1 cellular context compared by ENCODE assay signal in the genomic region with DNA sequence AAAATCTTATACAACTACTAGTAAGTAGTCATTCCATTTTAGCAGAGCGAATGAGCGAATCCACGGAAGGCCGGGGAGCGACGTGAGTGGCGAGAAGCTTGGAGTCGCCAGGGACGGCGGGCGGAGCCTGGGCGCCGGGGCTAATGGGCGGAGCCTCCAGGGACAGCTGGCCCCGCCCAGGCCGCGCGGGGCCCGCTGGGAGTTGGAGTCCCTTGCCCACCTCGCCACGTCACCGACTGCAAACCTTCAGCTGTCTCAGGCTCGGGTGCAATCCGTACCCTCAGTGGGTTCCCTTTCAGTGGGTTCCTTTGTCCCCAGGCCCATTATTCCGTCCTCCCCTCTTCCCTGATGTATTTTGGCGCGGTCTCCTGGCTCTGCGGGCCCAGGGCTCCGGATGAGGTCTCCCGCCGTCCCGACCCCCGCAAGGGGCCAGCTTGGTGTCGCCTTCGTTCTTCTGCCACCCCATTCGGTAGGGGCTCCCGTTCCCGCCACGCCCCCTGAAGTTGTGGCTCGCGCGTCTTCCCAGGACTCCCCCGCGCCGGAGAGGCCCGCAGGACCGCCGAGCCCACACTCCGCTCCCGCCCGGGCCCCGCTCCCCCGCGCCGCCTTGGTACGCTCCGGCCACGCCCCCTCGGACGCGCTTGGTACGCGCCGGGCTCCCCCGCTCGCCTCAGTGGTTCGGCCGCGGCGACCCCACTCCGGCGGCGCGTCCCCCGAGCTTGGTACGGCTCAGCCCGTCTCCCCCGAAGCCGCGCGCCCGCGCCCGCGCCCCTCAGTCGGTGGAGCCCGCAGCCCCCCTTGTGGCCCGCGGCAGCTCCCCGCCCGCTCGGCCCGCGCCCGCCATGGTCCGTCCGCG.
TF ChIP-seq lines count a peak whose summit lies in the region.

A gene (plus strand): TSS at position 673 of the 856 bp plus-strand sequence.

TF ChIP-seq in HEK293, 187 proteins besides CTCF, POLR2A, EP300 and RAD21 (continued from another document and continues in another):
- TF ChIP-seq KLF9 (tag by site-specific recombination; IDR thresholded peaks at IDR 0.05; ENCODE audit: low read depth), result peak; percentile 97
- no peak for TF ChIP-seq ZNF416 (tag by site-specific recombination; IDR thresholded peaks at IDR 0.05)
- TF ChIP-seq, protein P1, sequence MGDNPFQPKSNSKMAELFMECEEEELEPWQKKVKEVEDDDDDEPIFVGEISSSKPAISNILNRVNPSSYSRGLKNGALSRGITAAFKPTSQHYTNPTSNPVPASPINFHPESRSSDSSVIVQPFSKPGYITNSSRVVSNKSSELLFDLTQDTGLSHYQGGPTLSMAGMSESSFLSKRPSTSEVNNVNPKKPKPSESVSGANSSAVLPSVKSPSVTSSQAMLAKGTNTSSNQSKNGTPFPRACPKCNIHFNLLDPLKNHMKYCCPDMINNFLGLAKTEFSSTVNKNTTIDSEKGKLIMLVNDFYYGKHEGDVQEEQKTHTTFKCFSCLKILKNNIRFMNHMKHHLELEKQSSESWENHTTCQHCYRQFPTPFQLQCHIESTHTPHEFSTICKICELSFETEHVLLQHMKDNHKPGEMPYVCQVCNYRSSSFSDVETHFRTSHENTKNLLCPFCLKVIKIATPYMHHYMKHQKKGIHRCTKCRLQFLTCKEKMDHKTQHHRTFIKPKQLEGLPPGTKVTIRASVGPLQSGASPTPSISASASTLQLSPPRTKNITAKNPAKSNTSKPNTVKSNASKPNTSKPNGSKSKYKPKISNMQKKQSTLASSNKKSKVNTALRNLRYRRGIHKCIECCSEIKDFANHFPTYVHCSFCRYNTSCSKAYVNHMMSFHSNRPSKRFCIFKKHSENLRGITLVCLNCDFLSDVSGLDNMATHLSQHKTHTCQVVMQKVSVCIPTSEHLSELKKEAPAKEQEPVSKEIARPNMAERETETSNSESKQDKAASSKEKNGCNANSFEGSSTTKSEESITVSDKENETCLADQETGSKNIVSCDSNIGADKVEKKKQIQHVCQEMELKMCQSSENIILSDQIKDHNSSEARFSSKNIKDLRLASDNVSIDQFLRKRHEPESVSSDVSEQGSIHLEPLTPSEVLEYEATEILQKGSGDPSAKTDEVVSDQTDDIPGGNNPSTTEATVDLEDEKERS (tag by site-specific recombination; IDR thresholded peaks at IDR 0.05), result no peak
- TF ChIP-seq ZNF830 (tag by site-specific recombination; IDR thresholded peaks at IDR 0.05; ENCODE audit: low read depth), result no peak
- no peak for TF ChIP-seq ZNF133 (tag by site-specific recombination; IDR thresholded peaks at IDR 0.05)
- TF ChIP-seq BCL11B (tag by site-specific recombination; IDR thresholded peaks at IDR 0.05; ENCODE audit: low read depth), result peak; percentile 67; the same call in 1 of the 2 replicates
- peak; percentile 86 for TF ChIP-seq ZNF2 (tag by site-specific recombination; IDR thresholded peaks at IDR 0.05)
- TF ChIP-seq, protein P2, sequence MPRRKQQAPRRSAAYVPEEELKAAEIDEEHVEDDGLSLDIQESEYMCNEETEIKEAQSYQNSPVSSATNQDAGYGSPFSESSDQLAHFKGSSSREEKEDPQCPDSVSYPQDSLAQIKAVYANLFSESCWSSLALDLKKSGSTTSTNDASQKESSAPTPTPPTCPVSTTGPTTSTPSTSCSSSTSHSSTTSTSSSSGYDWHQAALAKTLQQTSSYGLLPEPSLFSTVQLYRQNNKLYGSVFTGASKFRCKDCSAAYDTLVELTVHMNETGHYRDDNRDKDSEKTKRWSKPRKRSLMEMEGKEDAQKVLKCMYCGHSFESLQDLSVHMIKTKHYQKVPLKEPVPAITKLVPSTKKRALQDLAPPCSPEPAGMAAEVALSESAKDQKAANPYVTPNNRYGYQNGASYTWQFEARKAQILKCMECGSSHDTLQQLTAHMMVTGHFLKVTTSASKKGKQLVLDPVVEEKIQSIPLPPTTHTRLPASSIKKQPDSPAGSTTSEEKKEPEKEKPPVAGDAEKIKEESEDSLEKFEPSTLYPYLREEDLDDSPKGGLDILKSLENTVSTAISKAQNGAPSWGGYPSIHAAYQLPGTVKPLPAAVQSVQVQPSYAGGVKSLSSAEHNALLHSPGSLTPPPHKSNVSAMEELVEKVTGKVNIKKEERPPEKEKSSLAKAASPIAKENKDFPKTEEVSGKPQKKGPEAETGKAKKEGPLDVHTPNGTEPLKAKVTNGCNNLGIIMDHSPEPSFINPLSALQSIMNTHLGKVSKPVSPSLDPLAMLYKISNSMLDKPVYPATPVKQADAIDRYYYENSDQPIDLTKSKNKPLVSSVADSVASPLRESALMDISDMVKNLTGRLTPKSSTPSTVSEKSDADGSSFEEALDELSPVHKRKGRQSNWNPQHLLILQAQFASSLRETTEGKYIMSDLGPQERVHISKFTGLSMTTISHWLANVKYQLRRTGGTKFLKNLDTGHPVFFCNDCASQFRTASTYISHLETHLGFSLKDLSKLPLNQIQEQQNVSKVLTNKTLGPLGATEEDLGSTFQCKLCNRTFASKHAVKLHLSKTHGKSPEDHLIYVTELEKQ (tag by site-specific recombination; IDR thresholded peaks at IDR 0.05; ENCODE audit: borderline replicate concordance), result 0 out of 2 replicates have a peak, but pooled peaks have one; percentile 8
- no peak for TF ChIP-seq ZNF791 (tag by site-specific recombination; IDR thresholded peaks at IDR 0.05)
- TF ChIP-seq, protein P3, sequence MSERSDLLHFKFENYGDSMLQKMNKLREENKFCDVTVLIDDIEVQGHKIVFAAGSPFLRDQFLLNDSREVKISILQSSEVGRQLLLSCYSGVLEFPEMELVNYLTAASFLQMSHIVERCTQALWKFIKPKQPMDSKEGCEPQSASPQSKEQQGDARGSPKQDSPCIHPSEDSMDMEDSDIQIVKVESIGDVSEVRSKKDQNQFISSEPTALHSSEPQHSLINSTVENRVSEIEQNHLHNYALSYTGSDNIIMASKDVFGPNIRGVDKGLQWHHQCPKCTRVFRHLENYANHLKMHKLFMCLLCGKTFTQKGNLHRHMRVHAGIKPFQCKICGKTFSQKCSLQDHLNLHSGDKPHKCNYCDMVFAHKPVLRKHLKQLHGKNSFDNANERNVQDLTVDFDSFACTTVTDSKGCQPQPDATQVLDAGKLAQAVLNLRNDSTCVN (tag by site-specific recombination; optimal IDR thresholded peaks at IDR 0.05), result peak; percentile 81
- TF ChIP-seq ZNF768 (tag by site-specific recombination; IDR thresholded peaks at IDR 0.05), result no peak; the same call in 1 of the 2 replicates
- peak; percentile 60; the same call in 1 of the 2 replicates for TF ChIP-seq ZNF610 (tag by site-specific recombination; IDR thresholded peaks at IDR 0.05; ENCODE audit: borderline replicate concordance)
- TF ChIP-seq ZNF174 (tag by site-specific recombination; IDR thresholded peaks at IDR 0.05), result no peak
- no peak for TF ChIP-seq ZNF658 (tag by site-specific recombination; IDR thresholded peaks at IDR 0.05)
- TF ChIP-seq ZNF394 (tag by site-specific recombination; IDR thresholded peaks at IDR 0.05; ENCODE audit: borderline replicate concordance), result peak; percentile 40; the same call in 1 of the 2 replicates
- TF ChIP-seq, protein P4, sequence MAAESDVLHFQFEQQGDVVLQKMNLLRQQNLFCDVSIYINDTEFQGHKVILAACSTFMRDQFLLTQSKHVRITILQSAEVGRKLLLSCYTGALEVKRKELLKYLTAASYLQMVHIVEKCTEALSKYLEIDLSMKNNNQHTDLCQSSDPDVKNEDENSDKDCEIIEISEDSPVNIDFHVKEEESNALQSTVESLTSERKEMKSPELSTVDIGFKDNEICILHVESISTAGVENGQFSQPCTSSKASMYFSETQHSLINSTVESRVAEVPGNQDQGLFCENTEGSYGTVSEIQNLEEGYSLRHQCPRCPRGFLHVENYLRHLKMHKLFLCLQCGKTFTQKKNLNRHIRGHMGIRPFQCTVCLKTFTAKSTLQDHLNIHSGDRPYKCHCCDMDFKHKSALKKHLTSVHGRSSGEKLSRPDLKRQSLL (tag by site-specific recombination; IDR thresholded peaks at IDR 0.05), result 0 out of 2 replicates have a peak, but pooled peaks have one; percentile 45
- TF ChIP-seq, protein P5, sequence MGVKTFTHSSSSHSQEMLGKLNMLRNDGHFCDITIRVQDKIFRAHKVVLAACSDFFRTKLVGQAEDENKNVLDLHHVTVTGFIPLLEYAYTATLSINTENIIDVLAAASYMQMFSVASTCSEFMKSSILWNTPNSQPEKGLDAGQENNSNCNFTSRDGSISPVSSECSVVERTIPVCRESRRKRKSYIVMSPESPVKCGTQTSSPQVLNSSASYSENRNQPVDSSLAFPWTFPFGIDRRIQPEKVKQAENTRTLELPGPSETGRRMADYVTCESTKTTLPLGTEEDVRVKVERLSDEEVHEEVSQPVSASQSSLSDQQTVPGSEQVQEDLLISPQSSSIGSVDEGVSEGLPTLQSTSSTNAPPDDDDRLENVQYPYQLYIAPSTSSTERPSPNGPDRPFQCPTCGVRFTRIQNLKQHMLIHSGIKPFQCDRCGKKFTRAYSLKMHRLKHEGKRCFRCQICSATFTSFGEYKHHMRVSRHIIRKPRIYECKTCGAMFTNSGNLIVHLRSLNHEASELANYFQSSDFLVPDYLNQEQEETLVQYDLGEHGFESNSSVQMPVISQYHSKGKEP (tag by site-specific recombination; IDR thresholded peaks at IDR 0.05), result peak; percentile 11; the same call in 1 of the 2 replicates
- peak; percentile 97 for TF ChIP-seq ZBTB20 (tag by site-specific recombination; IDR thresholded peaks at IDR 0.05)
- TF ChIP-seq OSR2 (tag by site-specific recombination; IDR thresholded peaks at IDR 0.05), result peak; percentile 44; the same call in 1 of the 2 replicates
- TF ChIP-seq, protein P6, sequence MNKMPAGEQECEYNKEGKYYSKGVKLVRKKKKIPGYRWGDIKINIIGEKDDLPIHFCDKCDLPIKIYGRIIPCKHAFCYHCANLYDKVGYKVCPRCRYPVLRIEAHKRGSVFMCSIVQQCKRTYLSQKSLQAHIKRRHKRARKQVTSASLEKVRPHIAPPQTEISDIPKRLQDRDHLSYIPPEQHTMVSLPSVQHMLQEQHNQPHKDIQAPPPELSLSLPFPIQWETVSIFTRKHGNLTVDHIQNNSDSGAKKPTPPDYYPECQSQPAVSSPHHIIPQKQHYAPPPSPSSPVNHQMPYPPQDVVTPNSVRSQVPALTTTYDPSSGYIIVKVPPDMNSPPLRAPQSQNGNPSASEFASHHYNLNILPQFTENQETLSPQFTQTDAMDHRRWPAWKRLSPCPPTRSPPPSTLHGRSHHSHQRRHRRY (tag by site-specific recombination; IDR thresholded peaks at IDR 0.05), result no peak
- peak; percentile 96 for TF ChIP-seq SP3 (tag by site-specific recombination; IDR thresholded peaks at IDR 0.05)
- TF ChIP-seq ZFP41 (tag by site-specific recombination; IDR thresholded peaks at IDR 0.05; ENCODE audit: borderline replicate concordance), result no peak
- no peak for TF ChIP-seq ZFP3 (tag by site-specific recombination; IDR thresholded peaks at IDR 0.05; ENCODE audit: low read depth)
- no peak for TF ChIP-seq ZNF169 (tag by site-specific recombination; IDR thresholded peaks at IDR 0.05)
- no peak for TF ChIP-seq ZNF433 (tag by site-specific recombination; IDR thresholded peaks at IDR 0.05; ENCODE audit: low read depth)
- TF ChIP-seq ZNF202 (tag by site-specific recombination; IDR thresholded peaks at IDR 0.05; ENCODE audit: borderline replicate concordance), result no peak
- TF ChIP-seq ZNF157 (tag by site-specific recombination; IDR thresholded peaks at IDR 0.05), result no peak
- no peak for TF ChIP-seq ZNF560 (tag by site-specific recombination; IDR thresholded peaks at IDR 0.05; ENCODE audit: borderline replicate concordance)
- TF ChIP-seq, protein P7, sequence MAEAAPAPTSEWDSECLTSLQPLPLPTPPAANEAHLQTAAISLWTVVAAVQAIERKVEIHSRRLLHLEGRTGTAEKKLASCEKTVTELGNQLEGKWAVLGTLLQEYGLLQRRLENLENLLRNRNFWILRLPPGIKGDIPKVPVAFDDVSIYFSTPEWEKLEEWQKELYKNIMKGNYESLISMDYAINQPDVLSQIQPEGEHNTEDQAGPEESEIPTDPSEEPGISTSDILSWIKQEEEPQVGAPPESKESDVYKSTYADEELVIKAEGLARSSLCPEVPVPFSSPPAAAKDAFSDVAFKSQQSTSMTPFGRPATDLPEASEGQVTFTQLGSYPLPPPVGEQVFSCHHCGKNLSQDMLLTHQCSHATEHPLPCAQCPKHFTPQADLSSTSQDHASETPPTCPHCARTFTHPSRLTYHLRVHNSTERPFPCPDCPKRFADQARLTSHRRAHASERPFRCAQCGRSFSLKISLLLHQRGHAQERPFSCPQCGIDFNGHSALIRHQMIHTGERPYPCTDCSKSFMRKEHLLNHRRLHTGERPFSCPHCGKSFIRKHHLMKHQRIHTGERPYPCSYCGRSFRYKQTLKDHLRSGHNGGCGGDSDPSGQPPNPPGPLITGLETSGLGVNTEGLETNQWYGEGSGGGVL (tag by site-specific recombination; IDR thresholded peaks at IDR 0.05), result peak; percentile 97
- no peak for TF ChIP-seq ZNF426 (tag by site-specific recombination; IDR thresholded peaks at IDR 0.05)
- no peak for TF ChIP-seq ZNF354C (tag by site-specific recombination; IDR thresholded peaks at IDR 0.05; ENCODE audit: borderline replicate concordance, low read depth)
- TF ChIP-seq ZNF530 (tag by site-specific recombination; IDR thresholded peaks at IDR 0.05; ENCODE audit: low read depth), result no peak
- no peak for TF ChIP-seq ZNF146 (tag by site-specific recombination; IDR thresholded peaks at IDR 0.05)
- TF ChIP-seq, protein P8, sequence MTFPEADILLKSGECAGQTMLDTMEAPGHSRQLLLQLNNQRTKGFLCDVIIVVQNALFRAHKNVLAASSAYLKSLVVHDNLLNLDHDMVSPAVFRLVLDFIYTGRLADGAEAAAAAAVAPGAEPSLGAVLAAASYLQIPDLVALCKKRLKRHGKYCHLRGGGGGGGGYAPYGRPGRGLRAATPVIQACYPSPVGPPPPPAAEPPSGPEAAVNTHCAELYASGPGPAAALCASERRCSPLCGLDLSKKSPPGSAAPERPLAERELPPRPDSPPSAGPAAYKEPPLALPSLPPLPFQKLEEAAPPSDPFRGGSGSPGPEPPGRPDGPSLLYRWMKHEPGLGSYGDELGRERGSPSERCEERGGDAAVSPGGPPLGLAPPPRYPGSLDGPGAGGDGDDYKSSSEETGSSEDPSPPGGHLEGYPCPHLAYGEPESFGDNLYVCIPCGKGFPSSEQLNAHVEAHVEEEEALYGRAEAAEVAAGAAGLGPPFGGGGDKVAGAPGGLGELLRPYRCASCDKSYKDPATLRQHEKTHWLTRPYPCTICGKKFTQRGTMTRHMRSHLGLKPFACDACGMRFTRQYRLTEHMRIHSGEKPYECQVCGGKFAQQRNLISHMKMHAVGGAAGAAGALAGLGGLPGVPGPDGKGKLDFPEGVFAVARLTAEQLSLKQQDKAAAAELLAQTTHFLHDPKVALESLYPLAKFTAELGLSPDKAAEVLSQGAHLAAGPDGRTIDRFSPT (tag by site-specific recombination; IDR thresholded peaks at IDR 0.05), result peak; percentile 90
- TF ChIP-seq WT1 (tag by site-specific recombination; IDR thresholded peaks at IDR 0.05), result peak; percentile 65; the same call in 1 of the 2 replicates
- TF ChIP-seq ZNF391 (tag by site-specific recombination; IDR thresholded peaks at IDR 0.05; ENCODE audit: borderline replicate concordance, low read depth), result peak; percentile 92
- peak; percentile 78; the same call in 1 of the 2 replicates for TF ChIP-seq REPIN1 (tag by site-specific recombination; IDR thresholded peaks at IDR 0.05; ENCODE audit: low read depth)
- 0 out of 2 replicates have a peak, but pooled peaks have one; percentile 55 for TF ChIP-seq ZSCAN16 (tag by site-specific recombination; IDR thresholded peaks at IDR 0.05)
- peak; percentile 75 for TF ChIP-seq ZIC2 (tag by site-specific recombination; IDR thresholded peaks at IDR 0.05)
- no peak for TF ChIP-seq ZNF549 (tag by site-specific recombination; IDR thresholded peaks at IDR 0.05)
